23 cellular contexts compared by ENCODE assay signal in genomic region chr10:49118450-49118849, GRCh38. TPM values are rescaled to one million over a fixed set of nuclear protein-coding genes. Genes with fewer than 3 reads are reported as not detected.
DNase-seq lines count a peak whose midpoint lies in the region; ATAC-seq, FAIRE-seq and TF ChIP-seq lines count a peak whose summit lies in the region.
"Had no signal": no experiment of that assay in that cellular context is flagged by ENCODE, and none has a peak within 500 bp of the region (broad histone marks: within the 10 kb centered on the region; RNA-seq: fewer than 3 reads in every experiment).

No MANE protein-coding gene starts in this region.

- H3K36me3 Mint-ChIP-seq in astrocyte (ENCODE audit: low read depth, unreplicated experiment): no peaks in the 10 kb centered on the region
- H3K36me3 Mint-ChIP-seq in stimulated activated memory B cell treated with anti-CD40 and anti-IgM and Interleukin-4, amounts not matched to agents 10 μg/mL and 1 μg/mL and 100 μg/mL, for 72 hours: no peaks in the 10 kb centered on the region
- H3K36me3 Mint-ChIP-seq in activated CD8-positive, alpha-beta T cell treated with anti-CD3 and anti-CD28 coated beads for 36 hours (ENCODE audit: low read depth): no peaks in the 10 kb centered on the region

- no peaks in the 10 kb centered on the region for H3K79me1 ChIP-seq in mesendoderm (ENCODE audit: low read length)

- H2AFZ ChIP-seq in astrocyte (ENCODE audit: low read depth, low read length): no peak overlapping the region

- H3K4me3 Mint-ChIP-seq in astrocyte (ENCODE audit: unreplicated experiment): no peak overlapping the region
- H3K4me3 Mint-ChIP-seq in stimulated activated memory B cell treated with anti-CD40 and anti-IgM and Interleukin-4, amounts not matched to agents 10 μg/mL and 1 μg/mL and 100 μg/mL, for 72 hours: no peak overlapping the region
- H3K4me3 Mint-ChIP-seq in activated CD8-positive, alpha-beta T cell treated with anti-CD3 and anti-CD28 coated beads for 36 hours: no peak overlapping the region
- H3K4me3 Mint-ChIP-seq: H9 had no signal

- H2BK120ac ChIP-seq in mesendoderm (ENCODE audit: low read depth, low read length): no peak overlapping the region

- H3K4me1 Mint-ChIP-seq in astrocyte (ENCODE audit: low read depth, unreplicated experiment): peaks cover 16% of the 10 kb centered on the region
- H3K4me1 Mint-ChIP-seq in stimulated activated memory B cell treated with anti-CD40 and anti-IgM and Interleukin-4, amounts not matched to agents 10 μg/mL and 1 μg/mL and 100 μg/mL, for 72 hours: no peaks in the 10 kb centered on the region
- H3K4me1 Mint-ChIP-seq in activated CD8-positive, alpha-beta T cell treated with anti-CD3 and anti-CD28 coated beads for 36 hours (ENCODE audit: low read depth): peaks cover 4% of the 10 kb centered on the region

- no peak overlapping the region for H3K23ac ChIP-seq in mesendoderm (ENCODE audit: low read length)

- no peaks in the 10 kb centered on the region for H3K9me3 Mint-ChIP-seq in astrocyte (ENCODE audit: unreplicated experiment)
- H3K9me3 Mint-ChIP-seq in stimulated activated memory B cell treated with anti-CD40 and anti-IgM and Interleukin-4, amounts not matched to agents 10 μg/mL and 1 μg/mL and 100 μg/mL, for 72 hours: peaks cover 4% of the 10 kb centered on the region
- H3K9me3 Mint-ChIP-seq in activated CD8-positive, alpha-beta T cell treated with anti-CD3 and anti-CD28 coated beads for 36 hours: no peaks in the 10 kb centered on the region
- H3K9me3 Mint-ChIP-seq: H9 had no signal

- peak; percentile 43 for FAIRE-seq in astrocyte (lab: Jason Lieb, UNC)

- no peak overlapping the region for H2AK5ac ChIP-seq in mesendoderm (ENCODE audit: low read length)

- H3K4ac ChIP-seq in mesendoderm (ENCODE audit: low read depth, low read length): no peak overlapping the region

- no peak overlapping the region for H2BK5ac ChIP-seq in mesendoderm (ENCODE audit: low read length)

- ATAC-seq in stimulated activated memory B cell treated with anti-CD40 and anti-IgM and Interleukin-4, amounts not matched to agents 10 μg/mL and 1 μg/mL and 100 μg/mL, for 72 hours: no peak
- no peak for ATAC-seq in activated CD8-positive, alpha-beta T cell treated with anti-CD3 and anti-CD28 coated beads for 36 hours
- ATAC-seq: Panc1 had no signal

- H3K4me3 ChIP-seq in astrocyte (ENCODE audit: insufficient read depth, low read depth, low read length) (no peak overlapping the region), mesendoderm (ENCODE audit: low read length) (no peak overlapping the region), thyroid gland (replicated peaks in 1 of 3) (no peak overlapping the region)

- POLR2A ChIA-PET in HEK293T (lab: Yijun Ruan, JAX): no interaction called here
- POLR2A ChIA-PET in activated CD8-positive, alpha-beta T cell treated with anti-CD3 and anti-CD28 coated beads for 36 hours (lab: Charles Lee): no interaction called here

- H3K27me3 ChIP-seq in astrocyte (ENCODE audit: insufficient read depth, low read length) (no peaks in the 10 kb centered on the region), mesendoderm (ENCODE audit: insufficient read depth, low read length, poor library complexity) (no peaks in the 10 kb centered on the region), thyroid gland (no peaks in the 10 kb centered on the region)

- TF ChIP-seq CTCF in astrocyte (IDR thresholded peaks at IDR 0.05; ENCODE audit: insufficient read depth, low read depth, low read length) (no peak), thyroid gland (IDR thresholded peaks at IDR 0.05) (no peak)
- no peak for TF ChIP-seq CTCF in activated CD8-positive, alpha-beta T cell treated with anti-CD3 and anti-CD28 coated beads for 36 hours (IDR thresholded peaks at IDR 0.05)

- CTCF ChIA-PET in HEK293T (lab: Yijun Ruan, JAX): interaction anchor here (0.6 kb wide), 1 partner anchor 357 kb away, joined by 3 read pairs; no protein-coding TSS in a partner anchor
- CTCF ChIA-PET in activated CD8-positive, alpha-beta T cell treated with anti-CD3 and anti-CD28 coated beads for 36 hours (lab: Charles Lee): no interaction called here

- H4K20me1 ChIP-seq in astrocyte (ENCODE audit: insufficient read depth, low read length): no peaks in the 10 kb centered on the region

- H4K5ac ChIP-seq in mesendoderm (ENCODE audit: low read length): no peak overlapping the region

- H4K8ac ChIP-seq in mesendoderm (ENCODE audit: low read depth, low read length): no peak overlapping the region

- H3K9me3 ChIP-seq in astrocyte (ENCODE audit: insufficient read depth, low read depth, low read length) (no peaks in the 10 kb centered on the region), thyroid gland (no peaks in the 10 kb centered on the region)
- H3K9me3 ChIP-seq: BE2C had no signal

- no peak overlapping the region for H3K56ac ChIP-seq in mesendoderm (ENCODE audit: low read length)

- H3K9ac ChIP-seq in astrocyte (ENCODE audit: low read length): no peak overlapping the region
- no peak overlapping the region for H3K9ac ChIP-seq in mesendoderm (ENCODE audit: low read length)

- H3K27ac Mint-ChIP-seq in astrocyte (ENCODE audit: unreplicated experiment): peak overlapping the region; percentile 84
- H3K27ac Mint-ChIP-seq in stimulated activated memory B cell treated with anti-CD40 and anti-IgM and Interleukin-4, amounts not matched to agents 10 μg/mL and 1 μg/mL and 100 μg/mL, for 72 hours: no peak overlapping the region
- H3K27ac Mint-ChIP-seq in activated CD8-positive, alpha-beta T cell treated with anti-CD3 and anti-CD28 coated beads for 36 hours: no peak overlapping the region

- H3K27ac ChIP-seq in astrocyte (ENCODE audit: low read depth, low read length) (no peak overlapping the region), mesendoderm (ENCODE audit: low read depth, low read length) (no peak overlapping the region), thyroid gland (peak overlapping the region; percentile 27 to 47 (median 43))
- H3K27ac ChIP-seq: HL-60 had no signal

- H3K36me3 ChIP-seq in astrocyte (ENCODE audit: insufficient read depth, low read length) (no peaks in the 10 kb centered on the region), mesendoderm (ENCODE audit: control insufficient read depth, insufficient read depth, low read length) (no peaks in the 10 kb centered on the region), thyroid gland (no peaks in the 10 kb centered on the region)
- H3K36me3 ChIP-seq: BE2C had no signal

- TF ChIP-seq POLR2A in thyroid gland (IDR thresholded peaks at IDR 0.05): no peak

- H3K27me3 Mint-ChIP-seq in astrocyte (ENCODE audit: low read depth, unreplicated experiment): peaks cover 23% of the 10 kb centered on the region
- peaks cover 25% of the 10 kb centered on the region for H3K27me3 Mint-ChIP-seq in stimulated activated memory B cell treated with anti-CD40 and anti-IgM and Interleukin-4, amounts not matched to agents 10 μg/mL and 1 μg/mL and 100 μg/mL, for 72 hours
- H3K27me3 Mint-ChIP-seq in activated CD8-positive, alpha-beta T cell treated with anti-CD3 and anti-CD28 coated beads for 36 hours: peaks cover 33% of the 10 kb centered on the region

- H3K18ac ChIP-seq in mesendoderm (ENCODE audit: low read length): no peak overlapping the region

- no CpG with 5 or more reads among the region's 4 CpGs for WGBS in mesendoderm (ENCODE audit: extremely low coverage, insufficient coverage, low lambda C conversion rate)
- 71 to 73% methylated on average over 4 of the region's 4 CpGs for WGBS in thyroid gland, 2 donors

- H2BK15ac ChIP-seq in mesendoderm (replicated peaks; ENCODE audit: low read depth): no peak overlapping the region

- H3K79me2 ChIP-seq in astrocyte (ENCODE audit: insufficient read depth, low read length) (no peaks in the 10 kb centered on the region), mesendoderm (ENCODE audit: control insufficient read depth, insufficient read depth, low read length) (no peaks in the 10 kb centered on the region)

- no peak overlapping the region for H3K4me2 ChIP-seq in astrocyte (ENCODE audit: low read length)
- H3K4me2 ChIP-seq in mesendoderm (ENCODE audit: low read length): no peak overlapping the region

- no peak for DNase-seq in HEK293T (ENCODE audit: extremely low spot score)
- DNase-seq in astrocyte (ENCODE audit: low read depth): no peak
- DNase-seq in mesendoderm: peak; percentile 48
- DNase-seq in thyroid gland: no peak
- DNase-seq in activated CD8-positive, alpha-beta T cell treated with anti-CD3 and anti-CD28 coated beads for 36 hours: no peak
- no peak for DNase-seq in stimulated activated naive CD4-positive, alpha-beta T cell treated with Interleukin-2 at 50 U/mL for 16 hours (lab: John Stamatoyannopoulos, UW)
- DNase-seq: BE2C; DMS79; H9; KG1; NCI-H1092; NCI-H1436; NCI-H187 treated with DMSO at 0.1 percent for 48 hours; NCI-H2107; NCI-H2227 treated with DMSO at 0.1 percent for 48 hours; NCI-H510A; NCI-H774; NK-92 treated with Interleukin-12 subunit alpha and Interleukin-12 subunit beta, amount 100 ng/mL, for 24 hours had no signal

- intact Hi-C loops in thyroid gland (cut with DNase I): no loop called here
- intact Hi-C loops in activated CD8-positive, alpha-beta T cell treated with anti-CD3 and anti-CD28 coated beads for 36 hours (cut with micrococcal nuclease): no loop called here

- H3K4me1 ChIP-seq in astrocyte (ENCODE audit: insufficient read depth, low read length): peaks cover 11% of the 10 kb centered on the region
- no peaks in the 10 kb centered on the region for H3K4me1 ChIP-seq in mesendoderm (ENCODE audit: control insufficient read depth, low read depth, low read length)
- peaks cover 34 to 38% of the 10 kb centered on the region in 2 donors for H3K4me1 ChIP-seq in thyroid gland
- H3K4me1 ChIP-seq: BE2C had no signal

TF ChIP-seq in HEK293T, 16 proteins besides CTCF, POLR2A, EP300 and RAD21 (continues in another document):
- TF ChIP-seq SP1 (IDR thresholded peaks at IDR 0.05) (no peak), L3MBTL2 (conservative IDR thresholded peaks at IDR 0.05) (no peak), ARNT (IDR thresholded peaks at IDR 0.05) (no peak), CTBP1 (IDR thresholded peaks at IDR 0.05; ENCODE audit: borderline replicate concordance) (no peak), ZNF384 (IDR thresholded peaks at IDR 0.05) (no peak), FOXA1 (IDR thresholded peaks at IDR 0.05) (no peak)

RNA-seq across cellular contexts. Expression of gene VSTM4, which starts 3.1 kb away (rescaled TPM):
- 1.1 and 1.8 TPM in 2 replicates for total RNA-seq in astrocyte
- 0.31 TPM for polyA plus RNA-seq in mesendoderm (2013, experiment 1 of 2)
- polyA plus RNA-seq in mesendoderm (2013, experiment 2 of 2): 0.28 TPM
- 100 to 1,000 TPM in 3 of 4 donors, 10 to 100 TPM in 1; 42.9 to 220 (median 142) TPM for total RNA-seq in thyroid gland
- total RNA-seq in activated CD8-positive, alpha-beta T cell treated with anti-CD3 and anti-CD28 coated beads for 36 hours: under 1 TPM; 0.04 to 0.09 TPM

RNA-seq across cellular contexts. Expression of gene FAM170B, which starts 15.4 kb away (rescaled TPM):
- total RNA-seq in astrocyte: not detected in 2 replicates
- polyA plus RNA-seq in mesendoderm (2013, experiment 1 of 2): not detected
- not detected for polyA plus RNA-seq in mesendoderm (2013, experiment 2 of 2)
- not detected for total RNA-seq in thyroid gland
- total RNA-seq in activated CD8-positive, alpha-beta T cell treated with anti-CD3 and anti-CD28 coated beads for 36 hours: not detected
- total RNA-seq: A673, H9, HT1080 had no signal

Comparison
In these comparisons a context has a peak if more than half of its experiments do, and no peak if none do; other contexts are left out.
1. H3K27ac ChIP-seq: peak in thyroid gland (3 of 3); none in astrocyte (single experiment) and mesendoderm (single experiment).
2. RNA of gene VSTM4, which starts 3.1 kb away (total RNA-seq): 42.9 to 220 TPM in thyroid gland; 1.1 to 1.8 TPM in astrocyte and 0.04 to 0.09 TPM in activated CD8-positive, alpha-beta T cell treated with anti-CD3 and anti-CD28 coated beads for 36 hours; every median in the first group is over 10 times any median in the second.